ENCODE assay signal across 18 cellular contexts in the genomic region with DNA sequence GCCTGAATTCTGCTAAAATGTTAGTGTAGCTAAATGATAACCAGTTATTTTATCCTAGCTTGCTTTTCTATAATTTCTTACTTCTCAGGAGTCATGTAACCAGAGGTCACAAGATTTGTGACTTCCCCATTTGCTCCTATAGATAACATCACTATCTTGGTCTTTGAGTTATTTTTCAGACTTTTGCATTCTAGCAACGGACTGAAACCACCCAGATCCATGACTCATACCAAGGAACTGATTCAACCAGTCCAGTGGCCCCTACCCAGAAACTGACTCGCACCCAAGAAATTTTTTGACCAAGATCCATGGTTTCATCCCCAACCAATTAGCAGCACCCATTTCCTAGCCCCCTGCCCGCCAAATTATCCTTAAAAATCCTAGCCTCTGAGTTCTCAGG. TPM values are rescaled to one million over a fixed set of nuclear protein-coding genes. Genes with fewer than 3 reads are reported as not detected.
A peak's percentile ranks its signal among the peaks of the same experiment; 100 is the strongest.
DNase-seq lines count a peak whose midpoint lies in the region; ATAC-seq, FAIRE-seq and TF ChIP-seq lines count a peak whose summit lies in the region.
"Had no signal": no experiment of that assay in that cellular context is flagged by ENCODE, and none has a peak within 500 bp of the region (broad histone marks: within the 10 kb centered on the region; RNA-seq: fewer than 3 reads in every experiment).

No MANE protein-coding gene starts in this region.

- H4K20me1 ChIP-seq in HCT116 (ENCODE audit: insufficient read depth) (no peaks in the 10 kb centered on the region), smooth muscle cell (ENCODE audit: low read depth) (no peaks in the 10 kb centered on the region)

- H3K4me1 ChIP-seq in HCT116 (ENCODE audit: control insufficient read depth in 1 of 2, insufficient read depth in 2 of 2, low read length in 2 of 2): peaks cover 0 to 12% of the 10 kb centered on the region in 2 experiments; a peak in 2 of 4 replicates
- no peaks in the 10 kb centered on the region for H3K4me1 ChIP-seq in endodermal cell (ENCODE audit: control insufficient read depth, insufficient read depth, low read length)
- no peaks in the 10 kb centered on the region for H3K4me1 ChIP-seq in smooth muscle cell (ENCODE audit: low read depth)
- H3K4me1 ChIP-seq: HAP-1, testis had no signal

- ATAC-seq in HCT116 (peak; percentile 59), HG03521 (IDR thresholded peaks at IDR 0.05; ENCODE audit: unreplicated experiment) (no peak), GM18498 (IDR thresholded peaks at IDR 0.05; ENCODE audit: unreplicated experiment) (no peak), HG03139 (IDR thresholded peaks at IDR 0.05; ENCODE audit: unreplicated experiment) (no peak)
- ATAC-seq: left colon; naive thymus-derived CD8-positive, alpha-beta T cell; sciatic nerve had no signal

- no peak for TF ChIP-seq CTCF in HCT116 (IDR thresholded peaks at IDR 0.05 in 2 of 3, conservative IDR thresholded peaks at IDR 0.05 in 1 of 3; ENCODE audit: borderline replicate concordance in 1 of 3, insufficient read depth in 1 of 3, low read depth in 2 of 3, low read length in 2 of 3)
- no peak for TF ChIP-seq CTCF in endodermal cell (conservative IDR thresholded peaks at IDR 0.05)
- TF ChIP-seq CTCF in smooth muscle cell (IDR thresholded peaks at IDR 0.05; ENCODE audit: borderline replicate concordance, insufficient read depth, poor library complexity, severe bottlenecking): no peak

- POLR2A ChIA-PET in HCT116 (lab: Charles Lee): no interaction called here

- no peak overlapping the region for H3K4me3 Mint-ChIP-seq in endodermal cell
- H3K4me3 Mint-ChIP-seq: naive thymus-derived CD8-positive, alpha-beta T cell had no signal

- peak overlapping the region; percentile 85 for H2AFZ ChIP-seq in HCT116 (ENCODE audit: low read depth, low read length, poor library complexity, severe bottlenecking)
- H2AFZ ChIP-seq in smooth muscle cell (ENCODE audit: low read depth): no peak overlapping the region

- no peaks in the 10 kb centered on the region for H3K4me1 Mint-ChIP-seq in endodermal cell
- H3K4me1 Mint-ChIP-seq: naive thymus-derived CD8-positive, alpha-beta T cell had no signal

- CTCF ChIA-PET in HCT116 (lab: Charles Lee): no interaction called here

- no peak overlapping the region for H3K27ac ChIP-seq in HCT116 (ENCODE audit: low read depth, low read length)
- no peak overlapping the region for H3K27ac ChIP-seq in endodermal cell (ENCODE audit: low read depth, low read length)
- peak overlapping the region; percentile 25 for H3K27ac ChIP-seq in smooth muscle cell (ENCODE audit: low read depth)
- H3K27ac ChIP-seq: cardiac muscle cell, KMS-11, testis had no signal

- no peak for TF ChIP-seq RAD21 in HCT116 (IDR thresholded peaks at IDR 0.05; ENCODE audit: low read depth)

- H3K9me3 ChIP-seq in HCT116 (ENCODE audit: control insufficient read depth in 1 of 2, insufficient read depth in 1 of 2, low read depth in 1 of 2, low read length in 2 of 2): no peaks in the 10 kb centered on the region
- no peaks in the 10 kb centered on the region for H3K9me3 ChIP-seq in endodermal cell (ENCODE audit: control insufficient read depth, low read length)
- no peaks in the 10 kb centered on the region for H3K9me3 ChIP-seq in smooth muscle cell (replicated peaks; ENCODE audit: low read depth)
- H3K9me3 ChIP-seq: HAP-1, testis had no signal

- no peaks in the 10 kb centered on the region for H3K36me3 ChIP-seq in HCT116 (ENCODE audit: control insufficient read depth in 1 of 2, insufficient read depth in 2 of 2, low read length in 2 of 2)
- no peaks in the 10 kb centered on the region for H3K36me3 ChIP-seq in endodermal cell (ENCODE audit: control insufficient read depth, insufficient read depth, low read length)
- no peaks in the 10 kb centered on the region for H3K36me3 ChIP-seq in smooth muscle cell (ENCODE audit: low read depth)
- H3K36me3 ChIP-seq: cardiac muscle cell, HAP-1 had no signal

- 84% methylated on average over 3 of the region's 3 CpGs; no CpG with 5 or more reads in 1 of the 2 experiments for WGBS in endodermal cell (ENCODE audit: insufficient coverage in 1 of 2, insufficient read length in 1 of 2), 2 experiments
- 41% methylated on average over 3 of the region's 3 CpGs for WGBS in smooth muscle cell (ENCODE audit: low lambda C conversion rate)

- no peaks in the 10 kb centered on the region for H3K9me2 ChIP-seq in HCT116 (ENCODE audit: insufficient read depth)

- H3K4me3 ChIP-seq in HCT116 (replicated peaks in 1 of 2; ENCODE audit: low read depth in 1 of 2, low read length in 2 of 2) (no peak overlapping the region), endodermal cell (ENCODE audit: low read length) (no peak overlapping the region), smooth muscle cell (no peak overlapping the region)
- H3K4me3 ChIP-seq: cardiac muscle cell, HAP-1, testis had no signal

- H3K27me3 ChIP-seq in HCT116 (ENCODE audit: insufficient read depth, low read length) (no peaks in the 10 kb centered on the region), endodermal cell (ENCODE audit: control insufficient read depth, insufficient read depth, low read length, poor library complexity, severe bottlenecking) (no peaks in the 10 kb centered on the region), smooth muscle cell (ENCODE audit: low read depth) (no peaks in the 10 kb centered on the region)
- H3K27me3 ChIP-seq: cardiac muscle cell, testis had no signal

- BruUV-seq in HCT116 (replicated peaks; lab: Mats Ljungman, UMichigan): no TSS peak

- no peaks in the 10 kb centered on the region for H3K79me2 ChIP-seq in HCT116 (ENCODE audit: insufficient read depth, low read length)
- no peaks in the 10 kb centered on the region for H3K79me2 ChIP-seq in smooth muscle cell (ENCODE audit: low read depth)

- H3F3A ChIP-seq in smooth muscle cell (ENCODE audit: low read depth): no peaks in the 10 kb centered on the region

- intact Hi-C loops in HCT116 (cut with micrococcal nuclease): no loop called here

- DNase-seq in HCT116 (ENCODE audit: low read depth, low spot score): peak; percentile 18
- peak; percentile 74 for DNase-seq in RCC 7860 (ENCODE audit: low spot score)
- no peak for DNase-seq in endodermal cell
- no peak for DNase-seq in smooth muscle cell (lab: John Stamatoyannopoulos, UW; ENCODE audit: unreplicated experiment)
- DNase-seq: activated T-cell treated with anti-CD3 and anti-CD28 coated beads for 4 hours; left colon; naive thymus-derived CD8-positive, alpha-beta T cell; NCI-H2171; RPMI8226; testis had no signal

- H3K27ac Mint-ChIP-seq in endodermal cell: peak overlapping the region; percentile 24

- no peaks in the 10 kb centered on the region for H3K27me3 Mint-ChIP-seq in endodermal cell (ENCODE audit: insufficient read depth)
- H3K27me3 Mint-ChIP-seq: naive thymus-derived CD8-positive, alpha-beta T cell had no signal

- no peaks in the 10 kb centered on the region for H3K9me3 Mint-ChIP-seq in endodermal cell

- FAIRE-seq in RCC 7860 (lab: Jason Lieb, UNC): peak; percentile 70
- FAIRE-seq: GM12892 had no signal

- TF ChIP-seq POLR2A in HCT116 (IDR thresholded peaks at IDR 0.05; ENCODE audit: borderline replicate concordance, extremely low read depth, insufficient read depth, insufficient read length): no peak

- H3K9ac ChIP-seq in HCT116 (ENCODE audit: low read length): no peak overlapping the region
- no peak overlapping the region for H3K9ac ChIP-seq in endodermal cell (ENCODE audit: extremely low read depth, low read length, poor library complexity, severe bottlenecking)
- H3K9ac ChIP-seq in smooth muscle cell (ENCODE audit: low read depth): no peak overlapping the region
- H3K9ac ChIP-seq: KMS-11 had no signal

- H3K4me2 ChIP-seq in HCT116 (ENCODE audit: low read length) (peak overlapping the region; percentile 37), smooth muscle cell (no peak overlapping the region)
- H3K4me2 ChIP-seq: KMS-11 had no signal

- no peaks in the 10 kb centered on the region for H3K36me3 Mint-ChIP-seq in endodermal cell (ENCODE audit: low read depth)
- H3K36me3 Mint-ChIP-seq: naive thymus-derived CD8-positive, alpha-beta T cell had no signal

- RAD21 ChIA-PET in HCT116 (lab: Charles Lee; ENCODE audit: low non-redundant PET in 1 of 2, low total read pairs in 2 of 2, uncharacterized antibody in 2 of 2, unreplicated experiment in 2 of 2): no interaction called here

TF ChIP-seq in HCT116, 20 proteins besides CTCF, POLR2A, EP300 and RAD21 (continues in another document):
- TF ChIP-seq POLR2AphosphoS5 (IDR thresholded peaks at IDR 0.05; ENCODE audit: low read depth, low read length): no peak
- no peak for TF ChIP-seq ELF1 (IDR thresholded peaks at IDR 0.05; ENCODE audit: borderline replicate concordance, low read depth)
- TF ChIP-seq EGR1 (IDR thresholded peaks at IDR 0.05; ENCODE audit: low read depth): no peak
- peak; percentile 44 for TF ChIP-seq SP1 (IDR thresholded peaks at IDR 0.05; ENCODE audit: low read depth)
- peak; percentile 75 for TF ChIP-seq JUND (IDR thresholded peaks at IDR 0.05)
- 0 out of 2 replicates have a peak, but pooled peaks have one; percentile 26 for TF ChIP-seq SRF (IDR thresholded peaks at IDR 0.05; ENCODE audit: low read depth)
- no peak for TF ChIP-seq YY1 (IDR thresholded peaks at IDR 0.05; ENCODE audit: extremely low read depth, insufficient replicate concordance, low read depth, low read length)
- no peak for TF ChIP-seq ZNF274 (IDR thresholded peaks at IDR 0.05; ENCODE audit: low read depth, low read length)
- TF ChIP-seq EZH2phosphoT487 (IDR thresholded peaks at IDR 0.05; ENCODE audit: borderline replicate concordance): no peak

RNA-seq across cellular contexts. Expression of a gene that starts 50.0 kb away (rescaled TPM):
- 0.20 TPM for total RNA-seq in HCT116 (2021; ENCODE audit: unreplicated experiment)
- not detected in 2 replicates for polyA plus RNA-seq in HCT116 (2012)
- not detected for total RNA-seq in endodermal cell
- not detected for polyA plus RNA-seq in endodermal cell (2013, experiment 1 of 2)
- not detected for polyA plus RNA-seq in endodermal cell (2013, experiment 2 of 2)
- not detected in 2 replicates for total RNA-seq in smooth muscle cell
- polyA plus RNA-seq in smooth muscle cell: not detected in 2 replicates
- total RNA-seq: cardiac muscle cell; naive thymus-derived CD8-positive, alpha-beta T cell; sciatic nerve had no signal
- polyA plus RNA-seq: cardiac muscle cell; naive thymus-derived CD8-positive, alpha-beta T cell had no signal

Comparison
In these comparisons a context has a peak if more than half of its experiments do, and no peak if none do; other contexts are left out.
1. DNase-seq: peak in HCT116 (single experiment) and RCC 7860 (single experiment); none in endodermal cell (single experiment) and smooth muscle cell (single experiment).